19 cellular contexts compared by ENCODE assay signal in genomic region chr2:226446406-226447001, GRCh38.
DNase-seq lines count a peak whose midpoint lies in the region; ATAC-seq and TF ChIP-seq lines count a peak whose summit lies in the region.
"Had no signal": no experiment of that assay in that cellular context is flagged by ENCODE, and none has a peak within 500 bp of the region (broad histone marks: within the 10 kb centered on the region; RNA-seq: fewer than 3 reads in every experiment).

No MANE protein-coding gene starts in this region.

- H3K4me1 Mint-ChIP-seq in chondrocyte (ENCODE audit: low read depth): peaks cover 27% of the 10 kb centered on the region
- H3K4me1 Mint-ChIP-seq in activated T-helper 2 cell treated with anti-CD3 and anti-CD28 coated beads, Interferon-gamma antibody, Interleukin-2, Interleukin-4, amounts not matched to agents 10 μg/mL and 5 μg/mL and 100 μg/mL, durations not matched to agents 14 hours and 24 hours and 36 hours (ENCODE audit: low read depth): no peaks in the 10 kb centered on the region

- H3K9me3 Mint-ChIP-seq in chondrocyte (ENCODE audit: low read depth): peaks cover 5% of the 10 kb centered on the region
- H3K9me3 Mint-ChIP-seq in activated T-helper 2 cell treated with anti-CD3 and anti-CD28 coated beads, Interferon-gamma antibody, Interleukin-2, Interleukin-4, amounts not matched to agents 10 μg/mL and 5 μg/mL and 100 μg/mL, durations not matched to agents 14 hours and 24 hours and 36 hours: no peaks in the 10 kb centered on the region

- peak overlapping the region; percentile 96 for H2BK5ac ChIP-seq in IMR-90 (ENCODE audit: low read depth, low read length, poor library complexity, severe bottlenecking)

- peak overlapping the region; percentile 71 for H3K27ac Mint-ChIP-seq in chondrocyte (ENCODE audit: unreplicated experiment)
- no peak overlapping the region for H3K27ac Mint-ChIP-seq in activated T-helper 2 cell treated with anti-CD3 and anti-CD28 coated beads, Interferon-gamma antibody, Interleukin-2, Interleukin-4, amounts not matched to agents 10 μg/mL and 5 μg/mL and 100 μg/mL, durations not matched to agents 14 hours and 24 hours and 36 hours

- no TSS peak for BruUV-seq in A673 (replicated peaks; lab: Mats Ljungman, UMichigan)
- BruUV-seq in IMR-90 (replicated peaks; lab: Mats Ljungman, UMichigan): no TSS peak

- TF ChIP-seq RAD21 in IMR-90 (IDR thresholded peaks at IDR 0.05; ENCODE audit: low read length): no peak; the same call in 1 of the 2 replicates

- no peaks in the 10 kb centered on the region for H3K36me3 ChIP-seq in A673 (ENCODE audit: insufficient read depth, low read length, poor library complexity, severe bottlenecking)
- no peaks in the 10 kb centered on the region for H3K36me3 ChIP-seq in IMR-90 (ENCODE audit: control insufficient read depth, insufficient read depth, low read length)
- H3K36me3 ChIP-seq: uterus had no signal

- H2AK9ac ChIP-seq in IMR-90 (replicated peaks; ENCODE audit: low read depth, low read length, poor library complexity): no peak overlapping the region

- H3K27me3 ChIP-seq in A673 (replicated peaks; ENCODE audit: insufficient read depth, low read depth, low read length, poor library complexity): no peaks in the 10 kb centered on the region
- no peaks in the 10 kb centered on the region for H3K27me3 ChIP-seq in IMR-90 (ENCODE audit: control insufficient read depth, insufficient read depth, low read length)
- H3K27me3 ChIP-seq: uterus had no signal

- peak overlapping the region; percentile 86; the same call in 1 of the 2 replicates for H4K5ac ChIP-seq in IMR-90 (ENCODE audit: low read depth, low read length)

- H3K9me1 ChIP-seq in IMR-90 (ENCODE audit: insufficient read depth, low read length): peaks cover 5% of the 10 kb centered on the region

- H3K56ac ChIP-seq in IMR-90 (ENCODE audit: extremely low read depth, insufficient read depth, low read length): peak overlapping the region; percentile 90

- no peak overlapping the region for H3K9ac ChIP-seq in IMR-90 (ENCODE audit: low read depth, low read length)

- H4K20me1 ChIP-seq in IMR-90 (ENCODE audit: insufficient read depth, low read length): no peaks in the 10 kb centered on the region

- H2BK120ac ChIP-seq in IMR-90 (ENCODE audit: low read depth, low read length): peak overlapping the region; percentile 95

- no peaks in the 10 kb centered on the region for H3K36me3 Mint-ChIP-seq in chondrocyte (ENCODE audit: low read depth)
- H3K36me3 Mint-ChIP-seq in activated T-helper 2 cell treated with anti-CD3 and anti-CD28 coated beads, Interferon-gamma antibody, Interleukin-2, Interleukin-4, amounts not matched to agents 10 μg/mL and 5 μg/mL and 100 μg/mL, durations not matched to agents 14 hours and 24 hours and 36 hours (ENCODE audit: low read depth): no peaks in the 10 kb centered on the region

- CTCF ChIA-PET in A673 (lab: Charles Lee) (no interaction called here), IMR-90 (lab: Yijun Ruan, JAX) (interaction anchor here (0.6 to 1.1 kb wide), 4 partner anchors 20 to 349 kb away, joined by 3 to 5 read pairs (median 4); no protein-coding TSS in a partner anchor)

- POLR2A ChIA-PET in A673 (lab: Charles Lee; ENCODE audit: low non-redundant PET) (interaction anchor here (0.7 kb wide), 1 partner anchor 760 kb away, joined by 3 read pairs; no protein-coding TSS in a partner anchor), IMR-90 (lab: Charles Lee; ENCODE audit: unreplicated experiment) (interaction anchor here (0.8 kb wide), 1 partner anchor 37 kb away, joined by 3 read pairs; no protein-coding TSS in a partner anchor)

- H3K23ac ChIP-seq in IMR-90 (ENCODE audit: low read depth, low read length): peak overlapping the region; percentile 90

- peaks cover 3% of the 10 kb centered on the region for H3K9me3 ChIP-seq in A673 (ENCODE audit: low read depth, low read length, poor library complexity, severe bottlenecking)
- H3K9me3 ChIP-seq in IMR-90 (ENCODE audit: control insufficient read depth, insufficient read depth, low read length): no peaks in the 10 kb centered on the region
- H3K9me3 ChIP-seq: uterus had no signal

- H2AK5ac ChIP-seq in IMR-90 (ENCODE audit: low read depth, low read length): peak overlapping the region; percentile 67

- H2AFZ ChIP-seq in IMR-90 (replicated peaks; ENCODE audit: low read length, poor library complexity): no peak overlapping the region

- peak overlapping the region; percentile 92 for H3K14ac ChIP-seq in IMR-90 (replicated peaks; ENCODE audit: low read depth, low read length)

- TF ChIP-seq POLR2A in IMR-90 (IDR thresholded peaks at IDR 0.05; ENCODE audit: low read depth, low read length): no peak

- peak overlapping the region; percentile 95 for H4K91ac ChIP-seq in IMR-90 (ENCODE audit: insufficient read depth, low read depth, low read length)

- H3K4me3 ChIP-seq in A673 (ENCODE audit: low read depth, low read length, poor library complexity, severe bottlenecking) (no peak overlapping the region), IMR-90 (ENCODE audit: insufficient read depth, low read depth, low read length) (no peak overlapping the region)
- H3K4me3 ChIP-seq: uterus had no signal

- no peak for TF ChIP-seq CTCF in A673 (conservative IDR thresholded peaks at IDR 0.05; ENCODE audit: low read depth, low read length)
- TF ChIP-seq CTCF in IMR-90 (conservative IDR thresholded peaks at IDR 0.05; ENCODE audit: low read depth, low read length): no peak
- no peak for TF ChIP-seq CTCF in chondrocyte (IDR thresholded peaks at IDR 0.05)

- H3K4me3 Mint-ChIP-seq in chondrocyte (ENCODE audit: unreplicated experiment): no peak overlapping the region
- H3K4me3 Mint-ChIP-seq in activated T-helper 2 cell treated with anti-CD3 and anti-CD28 coated beads, Interferon-gamma antibody, Interleukin-2, Interleukin-4, amounts not matched to agents 10 μg/mL and 5 μg/mL and 100 μg/mL, durations not matched to agents 14 hours and 24 hours and 36 hours (ENCODE audit: low read depth): no peak overlapping the region

- intact Hi-C loops in A673 (cut with micrococcal nuclease; ENCODE audit: unreplicated experiment) (no loop called here), IMR-90 (cut with micrococcal nuclease) (loop anchor here (2.0 kb wide), 1 partner anchor 30 kb away; no protein-coding TSS in a partner anchor), left ventricle myocardium superior (cut with micrococcal nuclease) (no loop called here)
- intact Hi-C loops in activated T-helper 2 cell treated with anti-CD3 and anti-CD28 coated beads, Interferon-gamma antibody, Interleukin-2, Interleukin-4, amounts not matched to agents 10 μg/mL and 5 μg/mL and 100 μg/mL, durations not matched to agents 14 hours and 24 hours and 36 hours (cut with micrococcal nuclease): no loop called here

- no peaks in the 10 kb centered on the region; a peak in 1 of 4 replicates for H3K79me1 ChIP-seq in IMR-90 (ENCODE audit: low read depth in 1 of 2, low read length in 2 of 2)

- H3K27me3 Mint-ChIP-seq in chondrocyte (ENCODE audit: low read depth): no peaks in the 10 kb centered on the region
- H3K27me3 Mint-ChIP-seq in activated T-helper 2 cell treated with anti-CD3 and anti-CD28 coated beads, Interferon-gamma antibody, Interleukin-2, Interleukin-4, amounts not matched to agents 10 μg/mL and 5 μg/mL and 100 μg/mL, durations not matched to agents 14 hours and 24 hours and 36 hours (ENCODE audit: low read depth): no peaks in the 10 kb centered on the region

- peak overlapping the region; percentile 90 for H3K4ac ChIP-seq in IMR-90 (ENCODE audit: low read depth, low read length)

- H3K27ac ChIP-seq in A673 (ENCODE audit: low read depth, low read length, poor library complexity, severe bottlenecking) (peak overlapping the region; percentile 66), IMR-90 (ENCODE audit: insufficient read depth, low read length) (peak overlapping the region; percentile 72)
- H3K27ac ChIP-seq: uterus had no signal

- in situ Hi-C loops in IMR-90 (cut with MboI; ENCODE audit: low sequenced_read_pairs): no loop called here

- H3K18ac ChIP-seq in IMR-90 (ENCODE audit: low read depth, low read length): peak overlapping the region; percentile 86; the same call in 1 of the 2 replicates

- H2BK20ac ChIP-seq in IMR-90 (ENCODE audit: low read depth, low read length): peak overlapping the region; percentile 97

- H4K8ac ChIP-seq in IMR-90 (ENCODE audit: low read depth in 2 of 2, low read length in 2 of 2): peak overlapping the region; percentile 37 to 82

- DNase-seq in A673 (ENCODE audit: low spot score) (peak; percentile 87), IMR-90 (peak; percentile 88), chondrocyte (ENCODE audit: low spot score) (no peak), left ventricle myocardium superior (no peak), T-helper 9 cell (no peak), NCI-H2081 (lab: John Stamatoyannopoulos, UW) (no peak)
- no peak for DNase-seq in activated T-helper 2 cell treated with anti-CD3 and anti-CD28 coated beads, Interferon-gamma antibody, Interleukin-2, Interleukin-4, amounts not matched to agents 10 μg/mL and 5 μg/mL and 100 μg/mL, durations not matched to agents 14 hours and 24 hours and 36 hours (ENCODE audit: low spot score)
- DNase-seq: ACHN; activated naive CD4-positive, alpha-beta T cell; central memory CD4-positive, alpha-beta T cell; COR-L47; GF-D8; mesendoderm; NCI-H1092; small intestine; stimulated activated naive CD4-positive, alpha-beta T cell treated with Interleukin-2 at 50 U/mL for 16 hours; uterus had no signal

- ATAC-seq in IMR-90 (ENCODE audit: low read depth) (peak; percentile 75), left ventricle myocardium superior (peak; percentile 96), HG03025 (IDR thresholded peaks at IDR 0.05; ENCODE audit: low FRiP score, unreplicated experiment) (no peak)
- ATAC-seq: HepG2 had no signal

- peak overlapping the region; percentile 3; the same call in 1 of the 2 replicates for H3K4me2 ChIP-seq in IMR-90 (ENCODE audit: low read depth, low read length)

- H3K4me1 ChIP-seq in A673 (ENCODE audit: insufficient read depth, low read length, poor library complexity, severe bottlenecking) (peaks cover 24% of the 10 kb centered on the region), IMR-90 (ENCODE audit: control insufficient read depth, insufficient read depth, low read length) (peaks cover 7% of the 10 kb centered on the region)
- H3K4me1 ChIP-seq: uterus had no signal

- dilution Hi-C loops in IMR-90 (cut with HindIII; ENCODE audit: low sequenced_read_pairs, unreplicated experiment): no loop called here

- WGBS in IMR-90 (ENCODE audit: extremely low coverage in 2 of 2, insufficient read length in 1 of 2), 2 experiments: no CpG with 5 or more reads among the region's 3 CpGs

- H2BK15ac ChIP-seq in IMR-90 (ENCODE audit: low read depth, low read length): peak overlapping the region; percentile 86; the same call in 2 of the 3 replicates

Comparison
In these comparisons a context has a peak if more than half of its experiments do, and no peak if none do; other contexts are left out.
1. DNase-seq: peak in A673 (single experiment) and IMR-90 (single experiment); none in chondrocyte (single experiment), left ventricle myocardium superior (single experiment), activated T-helper 2 cell treated with anti-CD3 and anti-CD28 coated beads, Interferon-gamma antibody, Interleukin-2, Interleukin-4, amounts not matched to agents 10 μg/mL and 5 μg/mL and 100 μg/mL, durations not matched to agents 14 hours and 24 hours and 36 hours (single experiment), T-helper 9 cell (single experiment) and NCI-H2081 (0 of 2).